8 cellular contexts compared by ENCODE assay signal in the genomic region with DNA sequence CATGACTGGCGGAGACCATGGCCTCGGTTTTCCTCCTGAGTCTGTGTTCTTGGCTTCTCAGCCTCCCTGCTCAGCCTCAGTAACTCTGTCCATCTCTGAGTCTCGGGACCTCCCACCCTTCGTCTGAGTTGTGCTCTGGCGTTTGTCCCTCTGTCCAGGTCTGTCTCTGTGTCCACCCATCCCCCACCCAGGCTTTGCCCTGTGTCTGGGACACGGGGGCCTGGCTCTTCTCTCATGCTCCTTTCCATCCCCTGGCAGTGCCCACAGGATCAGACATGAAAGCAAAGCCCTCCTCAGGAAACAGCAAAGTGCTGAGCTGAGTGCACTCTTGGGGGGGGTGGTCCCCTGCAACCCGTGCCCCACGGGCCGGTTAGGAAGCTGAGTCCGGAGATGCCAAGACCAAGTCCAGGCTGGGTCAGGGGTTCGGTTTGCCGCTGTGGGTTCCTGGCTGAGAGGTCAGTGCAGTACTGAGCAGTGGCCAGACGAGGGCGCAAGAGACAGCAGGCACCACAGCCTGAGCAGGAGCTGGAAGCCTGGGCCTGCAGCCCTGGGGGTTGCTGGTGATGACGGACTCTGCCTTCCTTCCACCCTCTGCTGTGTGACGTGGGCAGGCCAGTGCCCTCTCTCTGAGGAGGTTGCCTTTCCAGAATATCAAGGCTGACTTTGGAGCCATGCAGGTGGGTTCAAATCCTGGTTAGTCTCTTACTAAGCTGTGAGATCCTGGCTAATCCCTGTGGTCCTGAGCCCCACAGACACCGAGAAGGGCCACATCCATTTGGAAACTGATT. TPM values are rescaled to one million over a fixed set of nuclear protein-coding genes. Genes with fewer than 3 reads are reported as not detected.
DNase-seq lines count a peak whose midpoint lies in the region; ATAC-seq and TF ChIP-seq lines count a peak whose summit lies in the region.

No MANE protein-coding gene starts in this region.

- ATAC-seq in HG03066 (IDR thresholded peaks at IDR 0.05; ENCODE audit: low read depth, unreplicated experiment): peak; percentile 41

- peaks cover 3% of the 10 kb centered on the region for H3K27me3 Mint-ChIP-seq in endothelial cell (ENCODE audit: unreplicated experiment)

- no peaks in the 10 kb centered on the region for H3K9me3 Mint-ChIP-seq in endothelial cell (ENCODE audit: unreplicated experiment)

- H3K36me3 ChIP-seq in NT2/D1 (ENCODE audit: insufficient read depth, insufficient read length, low read length): no peaks in the 10 kb centered on the region

- TF ChIP-seq CTCF in GM13976 (IDR thresholded peaks at IDR 0.05; ENCODE audit: borderline replicate concordance, control extremely low read depth, extremely low read depth, insufficient read depth, missing control alignments) (peak; percentile 99), endothelial cell (IDR thresholded peaks at IDR 0.05; ENCODE audit: unreplicated experiment) (peak; percentile 93)

- no peak overlapping the region for H3K4me3 ChIP-seq in NT2/D1 (ENCODE audit: insufficient read length, low read depth)

- no peaks in the 10 kb centered on the region for H3K4me1 ChIP-seq in NT2/D1 (ENCODE audit: insufficient read depth, insufficient read length)

- no peaks in the 10 kb centered on the region for H3K36me3 Mint-ChIP-seq in endothelial cell (ENCODE audit: low read depth, unreplicated experiment)

- no peak overlapping the region for H3K4me3 Mint-ChIP-seq in endothelial cell (ENCODE audit: unreplicated experiment)

- H3K9me3 ChIP-seq in NT2/D1 (ENCODE audit: insufficient read depth, low read length): no peaks in the 10 kb centered on the region

- in situ Hi-C loops in GM13976 (cut with MboI; ENCODE audit: low sequenced_read_pairs, unreplicated experiment): no loop called here

- H3K27me3 ChIP-seq in NT2/D1 (ENCODE audit: insufficient read depth, insufficient read length): peaks cover 2% of the 10 kb centered on the region

- H3K27ac Mint-ChIP-seq in endothelial cell (ENCODE audit: unreplicated experiment): no peak overlapping the region

- peak; percentile 78 for DNase-seq in A172 (ENCODE audit: low spot score)
- peak; percentile 92 for DNase-seq in GM13976 (ENCODE audit: low spot score)
- DNase-seq in NT2/D1 (ENCODE audit: low read depth, low spot score): peak; percentile 33
- peak; percentile 47 for DNase-seq in activated CD8-positive, alpha-beta memory T cell treated with anti-CD3 and anti-CD28 coated beads, Interleukin-2, amount 50 U/mL, for 24 hours (ENCODE audit: extremely low read depth)
- peak; percentile 91 for DNase-seq in endothelial cell (ENCODE audit: low spot score)
- peak; percentile 79 for DNase-seq in mucosa of gallbladder (ENCODE audit: low spot score)
- peak; percentile 71 for DNase-seq in stimulated activated CD8-positive, alpha-beta memory T cell treated with anti-CD3 and anti-CD28 coated beads, Interleukin-4, amount 100 ng/mL, for 24 hours (ENCODE audit: low read depth)

- peak overlapping the region; percentile 2 for H3K9ac ChIP-seq in NT2/D1 (ENCODE audit: insufficient read length, low read depth)

- no peaks in the 10 kb centered on the region for H3K4me1 Mint-ChIP-seq in endothelial cell (ENCODE audit: unreplicated experiment)

RNA-seq across cellular contexts. Expression of a gene that starts 2.5 kb away (rescaled TPM):
- total RNA-seq in A172 (2014; rRNA removed; shearing (Covaris generic)): 0.67 and 1.2 TPM in 2 replicates
- total RNA-seq in endothelial cell (ENCODE audit: unreplicated experiment): not detected
- 2.8 TPM for total RNA-seq in mucosa of gallbladder

RNA-seq across cellular contexts. Expression of a gene that starts 20.9 kb away (rescaled TPM):
- 11.2 and 12.9 TPM in 2 replicates for total RNA-seq in A172 (2014; rRNA removed; shearing (Covaris generic))
- total RNA-seq in endothelial cell (ENCODE audit: unreplicated experiment) (4.1 TPM), mucosa of gallbladder (6.6 TPM)

RNA-seq across cellular contexts. Expression of a gene that starts 50.5 kb away (rescaled TPM):
- total RNA-seq in A172 (2014; rRNA removed; shearing (Covaris generic)): 1.3 and 5.8 TPM in 2 replicates
- total RNA-seq in endothelial cell (ENCODE audit: unreplicated experiment) (116 TPM), mucosa of gallbladder (96.5 TPM)

Comparison
In these comparisons a context has a peak if more than half of its experiments do, and no peak if none do; other contexts are left out.
1. DNase-seq: peak in every context shown above with its lines; median percentile 92 in GM13976; 91 in endothelial cell; 79 in mucosa of gallbladder; 78 in A172; 71 in stimulated activated CD8-positive, alpha-beta memory T cell treated with anti-CD3 and anti-CD28 coated beads, Interleukin-4, amount 100 ng/mL, for 24 hours; 47 in activated CD8-positive, alpha-beta memory T cell treated with anti-CD3 and anti-CD28 coated beads, Interleukin-2, amount 50 U/mL, for 24 hours; 33 in NT2/D1.
2. RNA of a gene that starts 50.5 kb away (total RNA-seq): 116 TPM in endothelial cell (single experiment) and 96.5 TPM in mucosa of gallbladder (single experiment); 1.3 to 5.8 TPM in A172; every median in the first group is over 10 times any median in the second.